In genomic region chr1:154327466-154328317, GRCh38 we compare ENCODE assay signal across 9 cellular contexts. TPM values are rescaled to one million over a fixed set of nuclear protein-coding genes. Genes with fewer than 3 reads are reported as not detected.
DNase-seq lines count a peak whose midpoint lies in the region; ATAC-seq and TF ChIP-seq lines count a peak whose summit lies in the region.
"Had no signal": no experiment of that assay in that cellular context is flagged by ENCODE, and none has a peak within 500 bp of the region (broad histone marks: within the 10 kb centered on the region; RNA-seq: fewer than 3 reads in every experiment).

No MANE protein-coding gene starts in this region.

- 27 to 29% methylated on average over 5 of the region's 5 CpGs for WGBS in body of pancreas, 2 donors

- H3K4me1 ChIP-seq in body of pancreas = peaks cover 46% of the 10 kb centered on the region

- no peaks in the 10 kb centered on the region for H3K9me3 ChIP-seq in WERI-Rb-1 (ENCODE audit: severe bottlenecking)
- H3K9me3 ChIP-seq in body of pancreas = no peaks in the 10 kb centered on the region

- TF ChIP-seq POLR2A in GM18951 (IDR thresholded peaks at IDR 0.05; ENCODE audit: extremely low read depth, insufficient read depth, insufficient read length) (peak; percentile 15), body of pancreas (IDR thresholded peaks at IDR 0.05) (no peak)

- peaks cover 3% of the 10 kb centered on the region for H3K27me3 Mint-ChIP-seq in stimulated activated memory B cell treated with anti-CD40 and anti-IgM and Interleukin-4, amounts not matched to agents 10 μg/mL and 1 μg/mL and 100 μg/mL, for 72 hours

- DNase-seq in AG09309 (ENCODE audit: low read depth) (no peak), WERI-Rb-1 (no peak), germinal center (ENCODE audit: low spot score) (peak; percentile 44), NCI-H2227 (lab: John Stamatoyannopoulos, UW; ENCODE audit: unreplicated experiment) (no peak), body of pancreas (no peak), DMS79 (lab: John Stamatoyannopoulos, UW) (no peak)

- H3K4me3 Mint-ChIP-seq in stimulated activated memory B cell treated with anti-CD40 and anti-IgM and Interleukin-4, amounts not matched to agents 10 μg/mL and 1 μg/mL and 100 μg/mL, for 72 hours = peak overlapping the region; percentile 78

- H3K36me3 ChIP-seq in WERI-Rb-1 (peaks cover 21% of the 10 kb centered on the region), body of pancreas (replicated peaks in 1 of 2; ENCODE audit: insufficient read depth in 1 of 2, low read depth in 2 of 2) (no peaks in the 10 kb centered on the region)

- H3K4me3 ChIP-seq in AG09309 (ENCODE audit: control insufficient read depth, low read depth, low read length) (peak overlapping the region; percentile 96), WERI-Rb-1 (ENCODE audit: low read depth, low read length) (peak overlapping the region; percentile 29), body of pancreas (no peak overlapping the region)

- H3K9me3 Mint-ChIP-seq in stimulated activated memory B cell treated with anti-CD40 and anti-IgM and Interleukin-4, amounts not matched to agents 10 μg/mL and 1 μg/mL and 100 μg/mL, for 72 hours = no peaks in the 10 kb centered on the region

- H3K27ac Mint-ChIP-seq in stimulated activated memory B cell treated with anti-CD40 and anti-IgM and Interleukin-4, amounts not matched to agents 10 μg/mL and 1 μg/mL and 100 μg/mL, for 72 hours = peak overlapping the region; percentile 21

- H3K4me1 Mint-ChIP-seq in stimulated activated memory B cell treated with anti-CD40 and anti-IgM and Interleukin-4, amounts not matched to agents 10 μg/mL and 1 μg/mL and 100 μg/mL, for 72 hours = peaks cover 56% of the 10 kb centered on the region

- ATAC-seq in stimulated activated memory B cell treated with anti-CD40 and anti-IgM and Interleukin-4, amounts not matched to agents 10 μg/mL and 1 μg/mL and 100 μg/mL, for 72 hours = no peak
- ATAC-seq in body of pancreas = no peak

- in situ Hi-C loops in GM18951 (cut with MboI; ENCODE audit: low sequenced_read_pairs, unreplicated experiment) = no loop called here

- no peak overlapping the region for H3K27ac ChIP-seq in WERI-Rb-1
- peak overlapping the region in 2 of 4 donors; percentile 18 to 49 for H3K27ac ChIP-seq in body of pancreas

- peaks cover 11% of the 10 kb centered on the region for H3K36me3 Mint-ChIP-seq in stimulated activated memory B cell treated with anti-CD40 and anti-IgM and Interleukin-4, amounts not matched to agents 10 μg/mL and 1 μg/mL and 100 μg/mL, for 72 hours

- H3K27me3 ChIP-seq in WERI-Rb-1 (ENCODE audit: insufficient read depth, low read depth, severe bottlenecking) (peaks cover 43% of the 10 kb centered on the region), body of pancreas (no peaks in the 10 kb centered on the region)

- intact Hi-C loops in body of pancreas (cut with DNase I) = no loop called here

- TF ChIP-seq CTCF in AG09309 (IDR thresholded peaks at IDR 0.05; ENCODE audit: control insufficient read depth, insufficient read depth, low read depth, low read length, missing control alignments) = no peak
- TF ChIP-seq CTCF in WERI-Rb-1 (IDR thresholded peaks at IDR 0.05; ENCODE audit: low read depth, low read length) = no peak
- TF ChIP-seq CTCF in body of pancreas (IDR thresholded peaks at IDR 0.05) = no peak

RNA-seq across cellular contexts. Expression of gene ATP8B2, which starts 2.4 kb away (rescaled TPM):
- 10 to 100 TPM; 10.9 to 16.3 TPM for total RNA-seq in body of pancreas

RNA-seq across cellular contexts. Expression of gene AQP10, which starts 6.8 kb away (rescaled TPM):
- total RNA-seq in body of pancreas = under 1 TPM in 1 of 2 donors, not detected in 1; 0.26 TPM
- total RNA-seq: HT1080 had no signal

RNA-seq across cellular contexts. Expression of gene HAX1, which starts 55.3 kb away (rescaled TPM):
- total RNA-seq in body of pancreas = 10 to 100 TPM; 44.5 to 54.5 TPM

Comparison
In these comparisons a context has a peak if more than half of its experiments do, and no peak if none do; other contexts are left out.
1. H3K4me3 ChIP-seq: peak in AG09309 (single experiment) and WERI-Rb-1 (single experiment); none in body of pancreas (0 of 2).